In the genomic region with DNA sequence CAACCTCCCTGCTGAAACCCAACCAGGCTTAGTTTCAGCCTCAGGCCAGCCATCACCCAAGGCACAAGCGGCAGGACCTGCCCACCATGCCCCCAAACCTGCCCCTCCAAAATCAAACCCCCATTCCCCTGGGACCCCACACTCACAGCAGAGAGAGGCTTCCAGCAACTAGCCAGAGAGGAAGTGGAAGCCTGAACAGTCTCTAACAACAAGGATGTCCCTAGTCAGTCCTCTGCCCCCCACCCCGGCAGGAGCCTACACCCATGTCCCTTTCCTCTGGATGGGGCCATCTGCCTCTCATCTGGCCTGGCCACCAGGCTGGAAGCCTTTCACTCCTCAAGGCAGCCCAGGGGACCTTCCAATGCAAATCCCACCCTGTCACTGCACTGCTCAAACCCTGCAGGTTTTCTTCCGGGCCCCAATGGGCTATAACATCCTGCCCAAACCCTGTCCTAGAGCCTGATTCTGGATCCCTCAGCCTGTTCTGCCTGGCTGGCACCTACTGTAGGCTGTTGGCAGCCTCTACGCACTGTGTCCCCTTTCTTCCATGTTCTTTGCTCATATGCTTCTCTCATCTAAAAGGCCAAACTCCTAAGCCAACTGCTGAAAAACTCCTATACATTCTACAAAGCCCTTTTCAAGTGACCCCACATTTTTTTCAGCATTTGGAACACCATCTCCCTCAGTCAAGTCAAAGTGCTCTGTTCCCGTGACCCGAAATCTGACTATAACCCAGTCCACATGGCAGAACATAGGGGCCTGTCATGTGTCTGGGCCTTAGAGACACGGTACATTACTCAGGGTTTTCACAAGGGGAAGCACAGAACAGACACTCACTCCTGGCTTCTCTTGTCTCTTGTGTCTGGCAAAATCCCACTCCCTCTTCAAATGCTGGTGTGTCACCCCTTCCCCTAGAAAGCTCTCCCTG, we compare ENCODE assay signal across 10 cellular contexts.
DNase-seq lines count a peak whose midpoint lies in the region; ATAC-seq and TF ChIP-seq lines count a peak whose summit lies in the region.
"Had no signal": no experiment of that assay in that cellular context is flagged by ENCODE, and none has a peak within 500 bp of the region (broad histone marks: within the 10 kb centered on the region; RNA-seq: fewer than 3 reads in every experiment).

No MANE protein-coding gene starts in this region.

- peak overlapping the region; percentile 76 for H2BK5ac ChIP-seq in trophoblast cell (ENCODE audit: low read depth, low read length, poor library complexity)

- peak overlapping the region; percentile 45 for H2AFZ ChIP-seq in trophoblast cell (ENCODE audit: insufficient read depth, low read length, poor library complexity)

- 60 to 62% methylated on average over 7 of the region's 7 CpGs for WGBS in heart right ventricle, 2 donors
- no CpG with 5 or more reads among the region's 7 CpGs for WGBS in trophoblast cell (ENCODE audit: extremely low coverage, insufficient coverage, insufficient read length)

- H3K4me2 ChIP-seq in trophoblast cell (ENCODE audit: low read length) = peak overlapping the region; percentile 55

- peak overlapping the region; percentile 2 for H3K9ac ChIP-seq in trophoblast cell (ENCODE audit: low read length)

- H3K36me3 ChIP-seq in BE2C = no peaks in the 10 kb centered on the region
- peaks cover 0 to 44% (median 0%) of the 10 kb centered on the region in 9 donors for H3K36me3 ChIP-seq in heart right ventricle
- peaks cover 25 to 43% of the 10 kb centered on the region in 2 experiments for H3K36me3 ChIP-seq in trophoblast cell (ENCODE audit: control insufficient read depth in 1 of 2, insufficient read depth in 2 of 2, low read length in 2 of 2)

- peaks cover 28% of the 10 kb centered on the region for H3K79me1 ChIP-seq in trophoblast cell (ENCODE audit: low read length)

- H4K12ac ChIP-seq in trophoblast cell (ENCODE audit: low read depth, low read length) = peak overlapping the region; percentile 78

- H3K4me1 ChIP-seq in BE2C (peaks cover 12% of the 10 kb centered on the region), heart right ventricle (peaks cover 22 to 91% (median 59%) of the 10 kb centered on the region in 9 donors), trophoblast cell (ENCODE audit: control insufficient read depth in 1 of 2, insufficient read depth in 2 of 2, low read length in 2 of 2) (peaks cover 36 to 51% of the 10 kb centered on the region in 2 experiments)

- H3K4ac ChIP-seq in trophoblast cell (ENCODE audit: low read depth, low read length) = peak overlapping the region; percentile 76

- ATAC-seq in heart right ventricle = peak; percentile 18 to 55 (median 30)
- no peak for ATAC-seq in stimulated activated effector memory CD8-positive, alpha-beta T cell treated with anti-CD3 and anti-CD28 coated beads, Interleukin-12 subunit alpha, Interleukin-12 subunit beta, amount 100 ng/mL, for 72 hours
- no peak for ATAC-seq in GM19328 (IDR thresholded peaks at IDR 0.05; ENCODE audit: unreplicated experiment)
- no peak for ATAC-seq in GM19035 (IDR thresholded peaks at IDR 0.05; ENCODE audit: unreplicated experiment)

- H3K23ac ChIP-seq in trophoblast cell (ENCODE audit: low read length) = no peak overlapping the region

- peak overlapping the region; percentile 92 for H3K18ac ChIP-seq in trophoblast cell (ENCODE audit: low read length)

- peak overlapping the region; percentile 92 for H2BK12ac ChIP-seq in trophoblast cell (ENCODE audit: low read length)

- peak overlapping the region; percentile 74 for H4K8ac ChIP-seq in trophoblast cell (ENCODE audit: low read depth, low read length)

- H3K4me1 Mint-ChIP-seq in stimulated activated effector memory CD8-positive, alpha-beta T cell treated with anti-CD3 and anti-CD28 coated beads, Interleukin-12 subunit alpha, Interleukin-12 subunit beta, amount 100 ng/mL, for 72 hours = no peaks in the 10 kb centered on the region

- DNase-seq in BE2C (peak; percentile 26), heart right ventricle (peak in 1 of 2 donors; percentile 53), trophoblast cell (peak in 1 of 2 donors; percentile 26), inferior parietal cortex (ENCODE audit: extremely low spot score) (no peak)
- DNase-seq in stimulated activated effector memory CD8-positive, alpha-beta T cell treated with anti-CD3 and anti-CD28 coated beads, Interleukin-12 subunit alpha, Interleukin-12 subunit beta, amount 100 ng/mL, for 72 hours (ENCODE audit: low spot score in 2 of 2) = no peak
- DNase-seq: CD4-positive, alpha-beta T cell; NCI-H1105 treated with DMSO at 0.1 percent for 48 hours had no signal

- peak overlapping the region; percentile 84 for H3K14ac ChIP-seq in trophoblast cell (ENCODE audit: low read length)

- no peaks in the 10 kb centered on the region for H3K36me3 Mint-ChIP-seq in stimulated activated effector memory CD8-positive, alpha-beta T cell treated with anti-CD3 and anti-CD28 coated beads, Interleukin-12 subunit alpha, Interleukin-12 subunit beta, amount 100 ng/mL, for 72 hours

- H3K27ac Mint-ChIP-seq in stimulated activated effector memory CD8-positive, alpha-beta T cell treated with anti-CD3 and anti-CD28 coated beads, Interleukin-12 subunit alpha, Interleukin-12 subunit beta, amount 100 ng/mL, for 72 hours = no peak overlapping the region
- H3K27ac Mint-ChIP-seq: CD4-positive, alpha-beta T cell had no signal

- H3K27ac ChIP-seq in heart right ventricle (peak overlapping the region; percentile 81 to 96 (median 90)), trophoblast cell (ENCODE audit: low read depth, low read length) (peak overlapping the region; percentile 95)

- peak overlapping the region; percentile 92 for H2AK5ac ChIP-seq in trophoblast cell (ENCODE audit: low read length)

- peaks cover 6% of the 10 kb centered on the region for H3K79me2 ChIP-seq in trophoblast cell (ENCODE audit: control insufficient read depth, insufficient read depth, low read length, poor library complexity)

- H3K4me3 ChIP-seq in BE2C (ENCODE audit: low read depth, low read length) (peak overlapping the region; percentile 40), WI38 (ENCODE audit: low read depth, low read length) (peak overlapping the region; percentile 36), heart right ventricle (peak overlapping the region in 9 of 10 donors; percentile 14 to 54 (median 47)), trophoblast cell (ENCODE audit: low read depth, low read length) (peak overlapping the region; percentile 45)

- no peak overlapping the region for H3K4me3 Mint-ChIP-seq in stimulated activated effector memory CD8-positive, alpha-beta T cell treated with anti-CD3 and anti-CD28 coated beads, Interleukin-12 subunit alpha, Interleukin-12 subunit beta, amount 100 ng/mL, for 72 hours
- H3K4me3 Mint-ChIP-seq: CD4-positive, alpha-beta T cell had no signal

- H4K91ac ChIP-seq in trophoblast cell (ENCODE audit: low read depth, low read length) = peak overlapping the region; percentile 93

- peak overlapping the region; percentile 79 for H2BK120ac ChIP-seq in trophoblast cell (ENCODE audit: insufficient read depth, low read length, poor library complexity)

- TF ChIP-seq CTCF in BE2C (IDR thresholded peaks at IDR 0.05; ENCODE audit: low read depth, low read length) (no peak), WI38 (IDR thresholded peaks at IDR 0.05; ENCODE audit: low read depth, low read length) (no peak), heart right ventricle (IDR thresholded peaks at IDR 0.05) (no peak)

- H3K27me3 ChIP-seq in BE2C (no peaks in the 10 kb centered on the region), heart right ventricle (no peaks in the 10 kb centered on the region), trophoblast cell (ENCODE audit: insufficient read depth, low read length) (no peaks in the 10 kb centered on the region)

- peaks cover 3% of the 10 kb centered on the region for H3K9me3 Mint-ChIP-seq in stimulated activated effector memory CD8-positive, alpha-beta T cell treated with anti-CD3 and anti-CD28 coated beads, Interleukin-12 subunit alpha, Interleukin-12 subunit beta, amount 100 ng/mL, for 72 hours
- H3K9me3 Mint-ChIP-seq: CD4-positive, alpha-beta T cell had no signal

- no peaks in the 10 kb centered on the region for H3K9me3 ChIP-seq in BE2C
- H3K9me3 ChIP-seq in heart right ventricle = no peaks in the 10 kb centered on the region
- H3K9me3 ChIP-seq in trophoblast cell (ENCODE audit: insufficient read depth, low read depth, low read length) = no peaks in the 10 kb centered on the region

- intact Hi-C loops in heart right ventricle (cut with DNase I) = loop anchor here in 2 of 10 donors (5.0 kb wide), 2 partner anchors 36 to 44 kb away; no protein-coding TSS in a partner anchor

Comparison
In these comparisons a context has a peak if more than half of its experiments do, and no peak if none do; other contexts are left out.
1. ATAC-seq: peak in heart right ventricle (8 of 8); none in stimulated activated effector memory CD8-positive, alpha-beta T cell treated with anti-CD3 and anti-CD28 coated beads, Interleukin-12 subunit alpha, Interleukin-12 subunit beta, amount 100 ng/mL, for 72 hours (single experiment), GM19328 (single experiment) and GM19035 (single experiment).
2. Peak in every context shown above with its lines, with median percentiles within 50 percentile points of each other: H3K4me3 ChIP-seq.